Comparison of ENCODE assay signal across 1 cellular context in genomic region chr7:18834574-18835361, GRCh38.
TF ChIP-seq lines count a peak whose summit lies in the region.

No MANE protein-coding gene starts in this region.

TF ChIP-seq in GM23338, 12 proteins besides CTCF, POLR2A, EP300 and RAD21 (continued from another document):
- TF ChIP-seq NANOG (IDR thresholded peaks at IDR 0.05; ENCODE audit: borderline replicate concordance), result no peak
- TF ChIP-seq CREB1 (CRISPR knock-in tag; IDR thresholded peaks at IDR 0.05; ENCODE audit: low read depth), result no peak
- no peak for TF ChIP-seq EZH2phosphoT487 (IDR thresholded peaks at IDR 0.05; ENCODE audit: unreplicated experiment)
- no peak for TF ChIP-seq ZNF331 (CRISPR knock-in tag; IDR thresholded peaks at IDR 0.05; ENCODE audit: low read depth)
- no peak for TF ChIP-seq STAT1 (IDR thresholded peaks at IDR 0.05; ENCODE audit: unreplicated experiment)
- no peak for TF ChIP-seq ZNF114 (CRISPR knock-in tag; IDR thresholded peaks at IDR 0.05)
- no peak for TF ChIP-seq EZH2 (IDR thresholded peaks at IDR 0.05; ENCODE audit: low read depth, unreplicated experiment)
